Comparison of ENCODE assay signal across 21 cellular contexts in the genomic region with DNA sequence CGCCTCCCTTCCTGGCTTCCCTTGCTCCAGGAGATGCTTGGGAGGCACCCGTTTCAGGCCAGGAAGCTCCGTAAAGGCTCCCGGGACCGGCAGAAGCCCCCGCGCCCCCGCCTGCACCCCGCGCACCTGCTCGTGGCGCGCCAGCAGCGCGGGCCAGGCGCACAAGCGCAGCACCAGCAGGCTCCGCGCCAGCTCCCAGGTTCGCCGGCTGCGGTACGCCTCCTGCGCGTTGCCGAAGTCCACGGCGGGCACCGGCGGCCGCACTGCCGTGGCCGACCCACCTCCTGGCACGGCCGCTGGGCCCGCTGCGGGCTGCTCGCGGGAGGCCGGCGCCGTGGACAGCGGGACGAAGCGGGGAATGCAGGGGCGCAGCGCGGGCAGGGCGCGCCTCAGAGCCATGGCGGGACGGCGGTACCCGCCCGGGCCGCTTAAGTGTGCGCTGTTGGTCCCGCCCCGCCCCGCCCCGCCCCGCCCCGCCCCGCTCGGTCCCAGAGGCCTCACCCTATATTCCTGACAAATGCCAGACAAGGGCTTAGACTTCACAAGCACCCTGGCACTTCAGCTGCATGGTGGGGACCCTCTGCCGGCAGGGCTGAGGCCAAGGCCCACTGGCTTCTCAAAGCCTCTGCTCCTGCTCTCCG. TPM values are rescaled to one million over a fixed set of nuclear protein-coding genes. Genes with fewer than 3 reads are reported as not detected.
DNase-seq lines count a peak whose midpoint lies in the region; ATAC-seq and TF ChIP-seq lines count a peak whose summit lies in the region.
"Had no signal": no experiment of that assay in that cellular context is flagged by ENCODE, and none has a peak within 500 bp of the region (broad histone marks: within the 10 kb centered on the region; RNA-seq: fewer than 3 reads in every experiment).

A gene with protein sequence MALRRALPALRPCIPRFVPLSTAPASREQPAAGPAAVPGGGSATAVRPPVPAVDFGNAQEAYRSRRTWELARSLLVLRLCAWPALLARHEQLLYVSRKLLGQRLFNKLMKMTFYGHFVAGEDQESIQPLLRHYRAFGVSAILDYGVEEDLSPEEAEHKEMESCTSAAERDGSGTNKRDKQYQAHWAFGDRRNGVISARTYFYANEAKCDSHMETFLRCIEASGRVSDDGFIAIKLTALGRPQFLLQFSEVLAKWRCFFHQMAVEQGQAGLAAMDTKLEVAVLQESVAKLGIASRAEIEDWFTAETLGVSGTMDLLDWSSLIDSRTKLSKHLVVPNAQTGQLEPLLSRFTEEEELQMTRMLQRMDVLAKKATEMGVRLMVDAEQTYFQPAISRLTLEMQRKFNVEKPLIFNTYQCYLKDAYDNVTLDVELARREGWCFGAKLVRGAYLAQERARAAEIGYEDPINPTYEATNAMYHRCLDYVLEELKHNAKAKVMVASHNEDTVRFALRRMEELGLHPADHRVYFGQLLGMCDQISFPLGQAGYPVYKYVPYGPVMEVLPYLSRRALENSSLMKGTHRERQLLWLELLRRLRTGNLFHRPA (minus strand): TSS at position 405 of the 641 bp plus-strand sequence. CDS start 6 bp downstream, at position 399.

- H3K27ac Mint-ChIP-seq in activated CD8-positive, alpha-beta memory T cell treated with anti-CD3 and anti-CD28 coated beads, Interleukin-2, amount 10 ng/mL, durations not matched to agents 7 days and 5 days, result no peak within 1 kb of the TSS
- H3K27ac Mint-ChIP-seq: HFFc6, mesothelial cell of epicardium, neural progenitor cell had no signal

- TF ChIP-seq POLR2A in right lobe of liver (IDR thresholded peaks at IDR 0.05) (no peak), upper lobe of left lung (IDR thresholded peaks at IDR 0.05) (no peak)

- CTCF ChIA-PET in activated CD8-positive, alpha-beta memory T cell treated with anti-CD3 and anti-CD28 coated beads, Interleukin-2, amount 10 ng/mL, durations not matched to agents 7 days and 5 days (lab: Charles Lee), result no interaction called here

- TF ChIP-seq EP300 in upper lobe of left lung (IDR thresholded peaks at IDR 0.05), result no peak

- TF ChIP-seq CTCF in colonic mucosa (IDR thresholded peaks at IDR 0.05) (no peak), right lobe of liver (IDR thresholded peaks at IDR 0.05) (no peak), upper lobe of left lung (IDR thresholded peaks at IDR 0.05) (no peak)

- no peaks in the 10 kb centered on the region for H3K36me3 ChIP-seq in colonic mucosa
- no peaks in the 10 kb centered on the region for H3K36me3 ChIP-seq in right lobe of liver
- H3K36me3 ChIP-seq in upper lobe of left lung, result no peaks in the 10 kb centered on the region
- H3K36me3 ChIP-seq: neural progenitor cell, thoracic aorta had no signal

- H3K4me3 ChIP-seq in colonic mucosa (no peak within 1 kb of the TSS), right lobe of liver (no peak within 1 kb of the TSS), upper lobe of left lung (no peak within 1 kb of the TSS)
- H3K4me3 ChIP-seq: neural progenitor cell, thoracic aorta had no signal

- no peak within 1 kb of the TSS for H3K27ac ChIP-seq in colonic mucosa
- H3K27ac ChIP-seq in right lobe of liver, result no peak within 1 kb of the TSS
- no peak within 1 kb of the TSS for H3K27ac ChIP-seq in upper lobe of left lung
- H3K27ac ChIP-seq: neural progenitor cell, thoracic aorta had no signal

- H3K27me3 ChIP-seq in colonic mucosa (no peaks in the 10 kb centered on the region), right lobe of liver (no peaks in the 10 kb centered on the region), upper lobe of left lung (no peaks in the 10 kb centered on the region)
- H3K27me3 ChIP-seq: neural progenitor cell had no signal

- no CpG with 5 or more reads among the region's 67 CpGs for WGBS in right lobe of liver (ENCODE audit: insufficient coverage, low coverage, low lambda C conversion rate, missing lambda C conversion rate)
- WGBS in upper lobe of left lung, 2 donors, result no CpG with 5 or more reads among the region's 67 CpGs

- no peak for DNase-seq in activated CD8-positive, alpha-beta memory T cell treated with anti-CD3 and anti-CD28 coated beads, Interleukin-2, amount 10 ng/mL, durations not matched to agents 7 days and 5 days
- DNase-seq in activated CD8-positive, alpha-beta memory T cell treated with anti-CD3 and anti-CD28 coated beads, Interleukin-2, amount 50 U/mL, for 48 hours, result no peak
- DNase-seq in colonic mucosa, result no peak
- no peak for DNase-seq in right lobe of liver
- DNase-seq in upper lobe of left lung, result no peak
- no peak for DNase-seq in NCI-H748 treated with DMSO at 0.1 percent for 48 hours (lab: John Stamatoyannopoulos, UW)
- no peak for DNase-seq in GM03348 (ENCODE audit: low spot score)
- no peak for DNase-seq in ecto neural progenitor cell (ENCODE audit: low spot score)
- DNase-seq: 8988T, anterior cingulate cortex, C1 segment of cervical spinal cord, DMS 273 treated with DMSO at 0.1 percent for 48 hours, foreskin melanocyte, HFFc6, MM.1S, NCI-H2029, NCI-H524 treated with DMSO at 0.1 percent for 48 hours, retina had no signal

- H3K4me1 ChIP-seq in colonic mucosa (no peaks in the 10 kb centered on the region), right lobe of liver (no peaks in the 10 kb centered on the region), upper lobe of left lung (no peaks in the 10 kb centered on the region)
- H3K4me1 ChIP-seq: neural progenitor cell had no signal

- H3K4me1 Mint-ChIP-seq in activated CD8-positive, alpha-beta memory T cell treated with anti-CD3 and anti-CD28 coated beads, Interleukin-2, amount 10 ng/mL, durations not matched to agents 7 days and 5 days, result no peaks in the 10 kb centered on the region
- H3K4me1 Mint-ChIP-seq: mesothelial cell of epicardium, neural progenitor cell had no signal

- intact Hi-C loops in colonic mucosa (cut with DNase I) (no loop called here), right lobe of liver (cut with DNase I) (no loop called here)

- H3K27me3 Mint-ChIP-seq in activated CD8-positive, alpha-beta memory T cell treated with anti-CD3 and anti-CD28 coated beads, Interleukin-2, amount 10 ng/mL, durations not matched to agents 7 days and 5 days, result no peaks in the 10 kb centered on the region

- peak; percentile 79 for ATAC-seq in activated CD8-positive, alpha-beta memory T cell treated with anti-CD3 and anti-CD28 coated beads, Interleukin-2, amount 10 ng/mL, durations not matched to agents 7 days and 5 days
- ATAC-seq in right lobe of liver (peak; percentile 72 to 87 (median 78)), upper lobe of left lung (ENCODE audit: low FRiP score in 2 of 2) (peak in 1 of 2 donors; percentile 26)

- no peaks in the 10 kb centered on the region for H3K9me3 ChIP-seq in colonic mucosa
- H3K9me3 ChIP-seq in right lobe of liver, result no peaks in the 10 kb centered on the region
- H3K9me3 ChIP-seq in upper lobe of left lung, result no peaks in the 10 kb centered on the region
- H3K9me3 ChIP-seq: thoracic aorta had no signal

- H3K4me3 Mint-ChIP-seq in activated CD8-positive, alpha-beta memory T cell treated with anti-CD3 and anti-CD28 coated beads, Interleukin-2, amount 10 ng/mL, durations not matched to agents 7 days and 5 days, result no peak within 1 kb of the TSS
- H3K4me3 Mint-ChIP-seq: HFFc6, mesothelial cell of epicardium, neural progenitor cell had no signal

- no peak within 1 kb of the TSS for H3K9ac ChIP-seq in colonic mucosa (ENCODE audit: low read depth in 2 of 2, low read length in 2 of 2)
- H3K9ac ChIP-seq: neural progenitor cell had no signal

- H3K9me3 Mint-ChIP-seq in activated CD8-positive, alpha-beta memory T cell treated with anti-CD3 and anti-CD28 coated beads, Interleukin-2, amount 10 ng/mL, durations not matched to agents 7 days and 5 days (ENCODE audit: low read depth), result no peaks in the 10 kb centered on the region
- H3K9me3 Mint-ChIP-seq: HFFc6, mesothelial cell of epicardium, neural progenitor cell had no signal

- H3K36me3 Mint-ChIP-seq in activated CD8-positive, alpha-beta memory T cell treated with anti-CD3 and anti-CD28 coated beads, Interleukin-2, amount 10 ng/mL, durations not matched to agents 7 days and 5 days, result no peaks in the 10 kb centered on the region
- H3K36me3 Mint-ChIP-seq: mesothelial cell of epicardium, neural progenitor cell had no signal

RNA-seq across cellular contexts. Expression of the gene that starts here (rescaled TPM):
- total RNA-seq in activated CD8-positive, alpha-beta memory T cell treated with anti-CD3 and anti-CD28 coated beads, Interleukin-2, amount 10 ng/mL, durations not matched to agents 7 days and 5 days, result 1 to 10 TPM in 1 of 2 experiments, not detected in 1; 1.0 TPM
- total RNA-seq in colonic mucosa, result 10 to 100 TPM; 11.1 to 11.6 TPM
- 10 to 100 TPM in 1 of 6 experiments, 1 to 10 TPM in 4, under 1 TPM in 1; 0.86 to 31.0 (median 3.8) TPM for total RNA-seq in right lobe of liver
- total RNA-seq in upper lobe of left lung, result 100 to 1,000 TPM in 3 of 6 donors, 10 to 100 TPM in 3; 37.1 to 206 (median 91.1) TPM
- total RNA-seq: HFFc6 had no signal
